9 cellular contexts compared by ENCODE assay signal in the genomic region with DNA sequence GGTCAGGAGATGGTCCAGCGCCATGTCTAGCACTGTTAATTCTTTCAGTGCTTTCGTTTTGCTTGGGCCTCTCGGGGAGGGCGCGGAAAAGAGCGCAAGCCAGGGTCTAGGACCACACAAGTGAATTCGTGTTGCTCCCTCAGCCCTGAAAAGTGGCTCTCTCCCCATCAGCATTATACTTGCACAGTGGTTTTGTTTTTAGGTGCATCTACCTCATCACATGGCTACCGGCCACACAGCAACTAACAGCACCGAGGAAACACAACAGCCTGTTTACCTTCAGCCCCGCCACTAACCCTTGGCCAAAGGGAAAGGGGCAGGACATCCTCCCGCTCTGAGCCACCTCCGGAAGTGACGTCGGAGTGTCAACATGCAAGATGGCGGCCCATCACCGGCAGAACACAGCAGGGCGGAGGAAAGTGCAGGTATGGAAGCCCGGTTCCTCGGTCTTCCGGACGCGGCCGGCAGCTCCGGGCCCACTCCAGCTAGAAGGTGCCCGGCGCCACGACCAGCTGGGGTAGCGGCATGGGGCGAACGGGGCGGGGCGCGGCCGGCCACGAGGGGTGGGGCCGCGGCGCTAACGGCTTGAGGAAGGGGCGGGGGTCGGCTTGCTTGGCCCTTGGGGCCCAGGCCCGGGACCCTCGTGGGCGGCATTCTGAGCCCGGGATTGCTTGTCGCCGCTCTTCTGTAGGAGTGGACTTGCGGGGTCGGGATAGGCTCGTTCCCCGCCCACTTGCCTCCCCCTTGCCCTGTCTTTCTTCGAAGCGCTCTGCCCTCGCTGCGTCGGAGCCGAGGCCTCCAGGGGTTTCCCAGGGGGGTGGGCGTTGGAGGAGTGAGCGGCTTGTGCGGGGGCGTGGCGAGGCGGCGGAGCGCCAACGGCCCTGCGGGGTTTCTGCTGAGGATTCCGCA. TPM values are rescaled to one million over a fixed set of nuclear protein-coding genes. Genes with fewer than 3 reads are reported as not detected.
A peak's percentile ranks its signal among the peaks of the same experiment; 100 is the strongest.
DNase-seq lines count a peak whose midpoint lies in the region; ATAC-seq, FAIRE-seq and TF ChIP-seq lines count a peak whose summit lies in the region.
"Had no signal": no experiment of that assay in that cellular context is flagged by ENCODE, and none has a peak within 500 bp of the region (broad histone marks: within the 10 kb centered on the region; RNA-seq: fewer than 3 reads in every experiment).

A gene (minus strand): TSS at position 296 of the 909 bp plus-strand sequence. CDS start 101,582 bp downstream, outside the sequence.
A gene (plus strand): TSS at position 368 of the 909 bp plus-strand sequence. CDS start 10 bp downstream, at position 378.

- TF ChIP-seq POLR2A in GM19099 (IDR thresholded peaks at IDR 0.05; ENCODE audit: extremely low read depth, insufficient read length, low read depth) = peak; percentile 86

- TF ChIP-seq CTCF in kidney (IDR thresholded peaks at IDR 0.05; ENCODE audit: borderline replicate concordance, extremely low read depth, insufficient read depth) = no peak

- no peaks in the 10 kb centered on the region for H3K36me3 ChIP-seq in kidney (ENCODE audit: control insufficient read depth in 1 of 2, insufficient read depth in 2 of 2, low read length in 2 of 2)

- H3K4me3 ChIP-seq in kidney (ENCODE audit: low read length in 2 of 2) = peak within 1 kb of the TSS; percentile 89 to 99

- peaks cover 0 to 3% of the 10 kb centered on the region in 2 donors for H3K4me1 ChIP-seq in kidney (ENCODE audit: control insufficient read depth in 1 of 2, insufficient read depth in 1 of 2, low read depth in 1 of 2, low read length in 2 of 2)

- FAIRE-seq in kidney (lab: Jason Lieb, UNC) = no peak
- FAIRE-seq: TTC549 had no signal

- peak within 1 kb of the TSS; percentile 94 to 97 for H3K27ac ChIP-seq in kidney (ENCODE audit: low read depth in 2 of 2, low read length in 2 of 2)

- DNase-seq in AML-193 (lab: John Stamatoyannopoulos, UW) = peak; percentile 85 to 92
- peak; percentile 51 for DNase-seq in NCI-H446 treated with DMSO at 0.1 percent for 48 hours (lab: John Stamatoyannopoulos, UW)
- peak; percentile 85 for DNase-seq in activated CD4-positive, alpha-beta T cell treated with anti-CD3 and anti-CD28 coated beads for 1 hour
- DNase-seq in cerebellum (ENCODE audit: low spot score) = peak; percentile 94
- peak; percentile 98 for DNase-seq in kidney
- DNase-seq in stimulated activated CD4-positive, alpha-beta T cell treated with anti-CD3 and anti-CD28 coated beads, Interleukin-15, amount 100 ng/mL, for 1 hour (ENCODE audit: low read depth in 1 of 2, low spot score in 1 of 2) = peak; percentile 69 to 76

- H3K9ac ChIP-seq in kidney (ENCODE audit: low read length in 2 of 2) = peak within 1 kb of the TSS; percentile 75 to 93

- ATAC-seq in HG03378 (IDR thresholded peaks at IDR 0.05; ENCODE audit: unreplicated experiment) = peak; percentile 94

- H3K9me3 ChIP-seq in kidney (ENCODE audit: control insufficient read depth in 1 of 2, low read length in 2 of 2) = no peaks in the 10 kb centered on the region

- intact Hi-C loops in kidney (cut with DNase I) = no loop called here

RNA-seq across cellular contexts. Expression of the first gene that starts in this region (rescaled TPM):
- 0.64 TPM for total RNA-seq in cerebellum
- 0.25 TPM for total RNA-seq in kidney
- polyA plus RNA-seq in kidney (ENCODE audit: insufficient read depth, low read depth, low replicate concordance) = 0.17 TPM

RNA-seq across cellular contexts. Expression of the second gene that starts in this region (rescaled TPM):
- 64.6 TPM for total RNA-seq in cerebellum
- 48.3 TPM for total RNA-seq in kidney
- polyA plus RNA-seq in kidney (ENCODE audit: insufficient read depth, low read depth, low replicate concordance) = 21.0 TPM

Comparison
In these comparisons a context has a peak if more than half of its experiments do, and no peak if none do; other contexts are left out.
1. Peak in every context shown above with its lines: DNase-seq, ATAC-seq, H3K4me3 ChIP-seq and H3K27ac ChIP-seq.